Comparison of ENCODE assay signal across 8 cellular contexts in genomic region chr21:15063081-15063820, GRCh38. TPM values are rescaled to one million over a fixed set of nuclear protein-coding genes. Genes with fewer than 3 reads are reported as not detected.
DNase-seq lines count a peak whose midpoint lies in the region; TF ChIP-seq lines count a peak whose summit lies in the region.

No MANE protein-coding gene starts in this region.

- peaks cover 20% of the 10 kb centered on the region for H3K9me3 Mint-ChIP-seq in glutamatergic neuron (ENCODE audit: unreplicated experiment)

- peak overlapping the region; percentile 99 for H3K27ac Mint-ChIP-seq in glutamatergic neuron (ENCODE audit: unreplicated experiment)

- H3K4me3 ChIP-seq in skeletal muscle satellite cell (ENCODE audit: low read length), result peak overlapping the region; percentile 84

- H3K4me3 Mint-ChIP-seq in glutamatergic neuron (ENCODE audit: unreplicated experiment), result peak overlapping the region; percentile 99

- TF ChIP-seq CTCF in C4-2B (conservative IDR thresholded peaks at IDR 0.05) (no peak), glutamatergic neuron (IDR thresholded peaks at IDR 0.05; ENCODE audit: partially characterized antibody, unreplicated experiment) (no peak)

- H3K27ac ChIP-seq in C4-2B, result peak overlapping the region; percentile 89

- H3K36me3 Mint-ChIP-seq in glutamatergic neuron (ENCODE audit: unreplicated experiment), result no peaks in the 10 kb centered on the region

- H3K9ac ChIP-seq in skeletal muscle satellite cell (ENCODE audit: low read depth, low read length), result peak overlapping the region; percentile 87

- peak overlapping the region; percentile 84 for H3K4me2 ChIP-seq in skeletal muscle satellite cell (ENCODE audit: low read length)

- H3K4me1 ChIP-seq in skeletal muscle satellite cell (ENCODE audit: control insufficient read depth, insufficient read depth, low read length), result peaks cover 44% of the 10 kb centered on the region

- peaks cover 43% of the 10 kb centered on the region for H3K4me1 Mint-ChIP-seq in glutamatergic neuron (ENCODE audit: low read depth, unreplicated experiment)

- peaks cover 13% of the 10 kb centered on the region for H3K27me3 Mint-ChIP-seq in glutamatergic neuron (ENCODE audit: unreplicated experiment)

- H3K36me3 ChIP-seq in skeletal muscle satellite cell (ENCODE audit: insufficient read depth, low read length), result no peaks in the 10 kb centered on the region

- DNase-seq in Kasumi-1 (lab: John Stamatoyannopoulos, UW), result peak; percentile 38 to 44
- DNase-seq in activated T-cell treated with anti-CD3 and anti-CD28 coated beads, Interleukin-2, amount 50 U/mL, for 48 hours, result peak; percentile 36 to 45
- no peak for DNase-seq in glutamatergic neuron
- no peak for DNase-seq in amniotic stem cell (lab: John Stamatoyannopoulos, UW)
- DNase-seq in SK-N-DZ (ENCODE audit: low spot score), result no peak
- no peak for DNase-seq in cerebellar nuclear complex (lab: John Stamatoyannopoulos, UW)

- no peaks in the 10 kb centered on the region for H3K9me3 ChIP-seq in skeletal muscle satellite cell (replicated peaks; ENCODE audit: low read length)

- H3K27me3 ChIP-seq in skeletal muscle satellite cell (ENCODE audit: control insufficient read depth, insufficient read depth, low read length), result no peaks in the 10 kb centered on the region

RNA-seq across cellular contexts. Expression of gene NRIP1, which starts 1.5 kb away (rescaled TPM):
- 51.5 TPM for total RNA-seq in glutamatergic neuron (ENCODE audit: unreplicated experiment)
- 36.0 and 49.2 TPM in 2 replicates for total RNA-seq in skeletal muscle satellite cell (2012; rRNA removed)
- 18.6 and 18.9 TPM in 2 replicates for polyA plus RNA-seq in SK-N-DZ (2014; cell fraction: cytosol; rRNA removed)
- 16.3 and 17.7 TPM in 2 replicates for polyA plus RNA-seq in SK-N-DZ (2014; cell fraction: nucleus; rRNA removed)

Comparison
In these comparisons a context has a peak if more than half of its experiments do, and no peak if none do; other contexts are left out.
1. DNase-seq: peak in Kasumi-1 (2 of 2) and activated T-cell treated with anti-CD3 and anti-CD28 coated beads, Interleukin-2, amount 50 U/mL, for 48 hours (2 of 2); none in glutamatergic neuron (single experiment), amniotic stem cell (single experiment), SK-N-DZ (single experiment) and cerebellar nuclear complex (0 of 2).